In genomic region chr1:221740941-221741363, GRCh38 we compare ENCODE assay signal across 8 cellular contexts. TPM values are rescaled to one million over a fixed set of nuclear protein-coding genes. Genes with fewer than 3 reads are reported as not detected.
A peak's percentile ranks its signal among the peaks of the same experiment; 100 is the strongest.
DNase-seq lines count a peak whose midpoint lies in the region; ATAC-seq and TF ChIP-seq lines count a peak whose summit lies in the region.

No MANE protein-coding gene starts in this region.

- H3K9me2 ChIP-seq in OCI-LY1 (ENCODE audit: low read depth, low read length): no peaks in the 10 kb centered on the region

- H3K4me1 ChIP-seq in OCI-LY1 (ENCODE audit: insufficient read depth, low read length, severe bottlenecking): peaks cover 57% of the 10 kb centered on the region
- H3K4me1 ChIP-seq in muscle layer of duodenum (ENCODE audit: control insufficient read depth in 1 of 2, insufficient read depth in 2 of 2, low read length in 2 of 2): peaks cover 0 to 31% of the 10 kb centered on the region in 2 donors

- DNase-seq in ELF-1 (ENCODE audit: low read depth, low spot score): peak; percentile 15
- peak in 1 of 61 donors; percentile 7 for DNase-seq in caudate nucleus (lab: John Stamatoyannopoulos, UW)
- DNase-seq in NCI-H187 treated with DMSO at 0.1 percent for 48 hours (lab: John Stamatoyannopoulos, UW): no peak
- no peak for DNase-seq in kidney glomerular epithelial cell (lab: John Stamatoyannopoulos, UW)
- DNase-seq in omental fat pad (ENCODE audit: low spot score): no peak

- H2AFZ ChIP-seq in OCI-LY1 (ENCODE audit: low read length): no peak overlapping the region

- H3K36me3 ChIP-seq in OCI-LY1 (ENCODE audit: insufficient read depth, low read length): peaks cover 39% of the 10 kb centered on the region
- H3K36me3 ChIP-seq in muscle layer of duodenum (ENCODE audit: control insufficient read depth in 1 of 2, insufficient read depth in 2 of 2, low read length in 2 of 2): peaks cover 0 to 8% of the 10 kb centered on the region in 2 donors

- no peaks in the 10 kb centered on the region for H3F3A ChIP-seq in OCI-LY1 (ENCODE audit: insufficient read depth, low read length)

- peak overlapping the region; percentile 84 for H3K4me2 ChIP-seq in OCI-LY1 (ENCODE audit: low read length)

- H3K27ac ChIP-seq in OCI-LY1 (ENCODE audit: low read depth, low read length, poor library complexity, severe bottlenecking) (peak overlapping the region; percentile 65), caudate nucleus (ENCODE audit: low read depth, low read length) (peak overlapping the region; percentile 65), muscle layer of duodenum (ENCODE audit: low read length) (peak overlapping the region; percentile 96)

- peak overlapping the region; percentile 77 for H3K4me3 ChIP-seq in OCI-LY1 (ENCODE audit: low read depth, low read length, poor library complexity, severe bottlenecking)
- peak overlapping the region; percentile 91 to 97 for H3K4me3 ChIP-seq in muscle layer of duodenum (ENCODE audit: low read depth in 1 of 2, low read length in 2 of 2)

- H3K9ac ChIP-seq in OCI-LY1 (ENCODE audit: low read length): peak overlapping the region; percentile 75

- TF ChIP-seq CTCF in OCI-LY1 (IDR thresholded peaks at IDR 0.05; ENCODE audit: low read length) (no peak), omental fat pad (IDR thresholded peaks at IDR 0.05) (no peak)

- no peaks in the 10 kb centered on the region for H3K9me3 ChIP-seq in OCI-LY1 (ENCODE audit: low read length)
- H3K9me3 ChIP-seq in muscle layer of duodenum (ENCODE audit: control insufficient read depth in 1 of 2, low read length in 2 of 2): no peaks in the 10 kb centered on the region

- H3K27me3 ChIP-seq in OCI-LY1 (ENCODE audit: insufficient read depth, low read length): no peaks in the 10 kb centered on the region
- H3K27me3 ChIP-seq in muscle layer of duodenum (ENCODE audit: low read depth, low read length): no peaks in the 10 kb centered on the region

- ATAC-seq in omental fat pad (ENCODE audit: low FRiP score) (no peak), GM18502 (IDR thresholded peaks at IDR 0.05; ENCODE audit: poor library complexity, unreplicated experiment) (no peak)

- peaks cover 40% of the 10 kb centered on the region for H3K79me2 ChIP-seq in OCI-LY1 (ENCODE audit: insufficient read depth, low read length)

- H4K20me1 ChIP-seq in OCI-LY1 (ENCODE audit: insufficient read depth, low read length): no peaks in the 10 kb centered on the region

RNA-seq across cellular contexts. Expression of gene DUSP10, which starts 0.9 kb away (rescaled TPM):
- total RNA-seq in omental fat pad: 10 to 100 TPM in 2 of 4 donors, 1 to 10 TPM in 2; 3.1 to 13.0 (median 10.2) TPM
